In the genomic region with DNA sequence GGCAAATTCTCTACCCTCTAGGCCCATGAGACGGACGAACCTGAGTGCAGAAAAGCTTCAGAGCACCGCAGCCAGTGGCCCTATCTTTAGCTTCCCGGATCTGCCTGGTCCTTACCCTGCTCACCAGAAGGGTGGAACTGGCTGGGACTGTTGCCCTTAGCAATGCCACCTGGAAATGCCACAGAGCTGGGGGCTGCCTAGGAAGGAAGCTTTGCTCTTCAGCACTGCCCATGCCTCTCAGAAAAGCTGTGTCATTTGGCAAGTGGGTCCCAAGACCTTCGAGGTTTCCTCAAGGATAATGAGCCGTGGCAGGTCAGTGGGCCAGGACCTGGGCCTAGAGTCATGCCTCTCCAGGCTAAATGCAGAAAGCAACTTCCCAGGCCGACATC, we compare ENCODE assay signal across 18 cellular contexts. TPM values are rescaled to one million over a fixed set of nuclear protein-coding genes. Genes with fewer than 3 reads are reported as not detected.
DNase-seq lines count a peak whose midpoint lies in the region; ATAC-seq and TF ChIP-seq lines count a peak whose summit lies in the region.
"Had no signal": no experiment of that assay in that cellular context is flagged by ENCODE, and none has a peak within 500 bp of the region (broad histone marks: within the 10 kb centered on the region; RNA-seq: fewer than 3 reads in every experiment).

No MANE protein-coding gene starts in this region.

- ATAC-seq in HG02623 (IDR thresholded peaks at IDR 0.05; ENCODE audit: unreplicated experiment) (no peak), GM21390 (IDR thresholded peaks at IDR 0.05; ENCODE audit: unreplicated experiment) (no peak)
- ATAC-seq: K562 had no signal

- intact Hi-C loops in ovary (cut with DNase I), result no loop called here

- peaks cover 14% of the 10 kb centered on the region for H3K4me1 ChIP-seq in ovary (ENCODE audit: insufficient read depth)

- TF ChIP-seq CTCF in AG09309 (IDR thresholded peaks at IDR 0.05; ENCODE audit: control insufficient read depth, insufficient read depth, low read depth, low read length, missing control alignments), result no peak
- no peak for TF ChIP-seq CTCF in ovary (IDR thresholded peaks at IDR 0.05)

- TF ChIP-seq EP300 in ovary (IDR thresholded peaks at IDR 0.05), result no peak

- H3K27me3 ChIP-seq in H7 (ENCODE audit: control insufficient read depth, insufficient read depth, low read length) (peaks cover 100% of the 10 kb centered on the region), ovary (peaks cover 8% of the 10 kb centered on the region)

- TF ChIP-seq POLR2A in ovary (IDR thresholded peaks at IDR 0.05), result no peak

- WGBS in ovary, 3 donors, result 68 to 80% (median 79%) methylated on average over 7 of the region's 7 CpGs

- no peaks in the 10 kb centered on the region for H3K9me3 ChIP-seq in ovary
- H3K9me3 ChIP-seq: SK-N-SH had no signal

- H3K27ac ChIP-seq in epithelial cell of prostate (peak overlapping the region; percentile 93), ovary (no peak overlapping the region)
- H3K27ac ChIP-seq: BLaER1 treated with 17β-estradiol and CSF1 and Interleukin-3, amounts not matched to agents 10 nM and 100 nM had no signal

- H3K36me3 ChIP-seq in H7 (replicated peaks; ENCODE audit: control insufficient read depth, insufficient read depth, low read length), result no peaks in the 10 kb centered on the region
- H3K36me3 ChIP-seq in ovary, result no peaks in the 10 kb centered on the region
- H3K36me3 ChIP-seq: BLaER1 treated with 17β-estradiol and CSF1 and Interleukin-3, amounts not matched to agents 10 nM and 100 nM had no signal

- H3K4me3 ChIP-seq in AG09309 (ENCODE audit: control insufficient read depth, low read depth, low read length) (peak overlapping the region; percentile 87), H7 (ENCODE audit: insufficient read depth, low read depth, low read length) (no peak overlapping the region), ovary (peak overlapping the region; percentile 53)
- H3K4me3 ChIP-seq: BLaER1 treated with 17β-estradiol and CSF1 and Interleukin-3, amounts not matched to agents 10 nM and 100 nM; K562; lung had no signal

- no peak for DNase-seq in AG09309 (ENCODE audit: low read depth)
- peak; percentile 56 for DNase-seq in H7
- DNase-seq in epithelial cell of prostate (ENCODE audit: low read depth, low spot score), result no peak
- peak in 3 of 5 donors; percentile 5 to 16 (median 6) for DNase-seq in ovary
- DNase-seq in NCI-H82 (lab: John Stamatoyannopoulos, UW), result no peak
- no peak for DNase-seq in MV-4-11 (lab: John Stamatoyannopoulos, UW)
- DNase-seq: activated CD4-positive, CD25-positive, alpha-beta regulatory T cell; hippocampal formation; NCI-H146; NK-92 treated with Interleukin-12 subunit alpha and Interleukin-12 subunit beta, amount 100 ng/mL, for 24 hours; stimulated activated CD4-positive, alpha-beta T cell treated with anti-CD3 and anti-CD28 coated beads, Interleukin-4, amount 100 ng/mL, for 4 hours; stimulated activated naive CD4-positive, alpha-beta T cell treated with Interleukin-2 at 50 U/mL for 16 hours had no signal

RNA-seq across cellular contexts. Expression of gene HOXA10, which starts 2.2 kb away (rescaled TPM):
- not detected in 2 replicates for total RNA-seq in H7 (2014; rRNA removed; shearing (Covaris generic))
- 1 to 10 TPM in 3 of 7 donors, under 1 TPM in 3, not detected in 1; 0.25 to 2.0 (median 0.91) TPM for total RNA-seq in ovary
- polyA plus RNA-seq in ovary, result 1 to 10 TPM in 1 of 2 donors, under 1 TPM in 1; 0.34 to 2.8 TPM
- total RNA-seq: K562 had no signal
- polyA plus RNA-seq: K562, SK-N-SH had no signal

RNA-seq across cellular contexts. Expression of gene HOXA11, which starts 8.7 kb away (rescaled TPM):
- total RNA-seq in H7 (2014; rRNA removed; shearing (Covaris generic)), result not detected in 2 replicates
- 1 to 10 TPM in 3 of 7 donors, under 1 TPM in 1, not detected in 3; 0.23 to 2.0 (median 1.5) TPM for total RNA-seq in ovary
- under 1 TPM; 0.11 to 0.65 TPM for polyA plus RNA-seq in ovary
- total RNA-seq: K562, lung had no signal
- polyA plus RNA-seq: K562, lung, SK-N-SH had no signal

RNA-seq across cellular contexts. Expression of gene HOXA9, which starts 11.0 kb away (rescaled TPM):
- not detected in 2 replicates for total RNA-seq in H7 (2014; rRNA removed; shearing (Covaris generic))
- 1 to 10 TPM in 1 of 7 donors, under 1 TPM in 5, not detected in 1; 0.12 to 1.0 (median 0.57) TPM for total RNA-seq in ovary
- 1 to 10 TPM in 1 of 2 donors, under 1 TPM in 1; 0.22 to 2.5 TPM for polyA plus RNA-seq in ovary
- total RNA-seq: K562 had no signal
- polyA plus RNA-seq: K562, SK-N-SH had no signal

RNA-seq across cellular contexts. Expression of gene HOXA7, which starts 19.9 kb away (rescaled TPM):
- not detected in 2 replicates for total RNA-seq in H7 (2014; rRNA removed; shearing (Covaris generic))
- total RNA-seq in ovary, result 1 to 10 TPM in 3 of 7 donors, under 1 TPM in 4; 0.23 to 4.5 (median 0.75) TPM
- polyA plus RNA-seq in ovary, result 1 to 10 TPM in 1 of 2 donors, under 1 TPM in 1; 0.53 to 4.1 TPM
- total RNA-seq: K562 had no signal
- polyA plus RNA-seq: K562, SK-N-SH had no signal

RNA-seq across cellular contexts. Expression of gene HOXA13, which starts 23.6 kb away (rescaled TPM):
- not detected in 2 replicates for total RNA-seq in H7 (2014; rRNA removed; shearing (Covaris generic))
- not detected for total RNA-seq in ovary
- polyA plus RNA-seq in ovary, result under 1 TPM in 1 of 2 donors, not detected in 1; 0.07 TPM
- total RNA-seq: K562, lung had no signal
- polyA plus RNA-seq: K562, lung, SK-N-SH had no signal

Comparison
In these comparisons a context has a peak if more than half of its experiments do, and no peak if none do; other contexts are left out.
1. DNase-seq: peak in H7 (single experiment) and ovary (3 of 5); none in AG09309 (single experiment), epithelial cell of prostate (single experiment), NCI-H82 (single experiment) and MV-4-11 (single experiment).